In the genomic region with DNA sequence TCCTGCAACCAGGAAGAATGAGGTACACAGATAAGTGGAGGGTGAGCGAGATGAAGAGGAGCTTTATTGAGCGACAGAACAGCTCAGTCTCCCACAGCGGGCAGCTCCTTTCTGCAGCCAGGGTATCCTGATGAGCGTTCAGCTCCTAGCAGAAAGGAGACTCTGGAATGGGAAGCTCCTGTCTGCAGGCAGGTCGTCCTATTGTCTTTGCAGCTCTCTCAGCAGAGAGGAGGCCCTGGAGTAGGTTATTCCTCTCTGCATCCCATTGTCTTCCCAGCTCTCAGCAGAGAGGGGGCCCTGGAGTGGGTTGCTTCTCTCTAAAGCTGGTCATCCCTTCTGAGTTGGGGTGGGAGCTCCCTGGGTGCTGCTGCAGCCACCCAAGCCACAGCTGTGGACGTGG, we compare ENCODE assay signal across 29 cellular contexts.
"Had no signal": no experiment of that assay in that cellular context is flagged by ENCODE, and none has a peak within 500 bp of the region (broad histone marks: within the 10 kb centered on the region; RNA-seq: fewer than 3 reads in every experiment).

No MANE protein-coding gene starts in this region.

- H3K4me1 Mint-ChIP-seq: activated T-helper 17 cell treated with anti-CD3 and anti-CD28 coated beads, Interleukin-2, amount 50 U/mL, for 72 hours had no signal

- H3K27ac ChIP-seq: VCaP had no signal

- H3K27ac Mint-ChIP-seq: activated CD4-positive, alpha-beta T cell treated with anti-CD3 and anti-CD28 coated beads for 36 hours; activated naive CD4-positive, alpha-beta T cell treated with anti-CD3 and anti-CD28 coated beads for 36 hours; activated naive CD8-positive, alpha-beta T cell; activated T-helper 17 cell treated with anti-CD3 and anti-CD28 coated beads, Interleukin-2, amount 50 U/mL, for 72 hours; T-cell had no signal

- H3K4me3 ChIP-seq: SK-N-MC had no signal

- H3K27me3 Mint-ChIP-seq: activated CD4-positive, alpha-beta memory T cell treated with anti-CD3 and anti-CD28 coated beads, Interleukin-2, amount 10 ng/mL, durations not matched to agents 7 days and 5 days; activated CD4-positive, alpha-beta T cell treated with anti-CD3 and anti-CD28 coated beads for 36 hours; activated naive CD8-positive, alpha-beta T cell; activated T-helper 17 cell treated with anti-CD3 and anti-CD28 coated beads, Interleukin-2, amount 50 U/mL, for 72 hours; brain; central memory CD8-positive, alpha-beta T cell; T-cell had no signal

- FAIRE-seq: astrocyte, RCC 7860, TTC549 had no signal

- H3K4me3 Mint-ChIP-seq: activated CD4-positive, alpha-beta memory T cell treated with anti-CD3 and anti-CD28 coated beads, Interleukin-2, amount 10 ng/mL, durations not matched to agents 7 days and 5 days; activated CD4-positive, alpha-beta T cell treated with anti-CD3 and anti-CD28 coated beads for 36 hours; activated naive CD4-positive, alpha-beta T cell treated with anti-CD3 and anti-CD28 coated beads for 36 hours; activated naive CD8-positive, alpha-beta T cell; activated T-helper 17 cell treated with anti-CD3 and anti-CD28 coated beads, Interleukin-2, amount 50 U/mL, for 72 hours; brain; central memory CD8-positive, alpha-beta T cell; T-cell had no signal

- DNase-seq: activated CD4-positive, alpha-beta memory T cell treated with anti-CD3 and anti-CD28 coated beads, Interleukin-2, amount 10 ng/mL, durations not matched to agents 7 days and 5 days; activated CD4-positive, alpha-beta T cell treated with anti-CD3 and anti-CD28 coated beads for 36 hours; activated CD4-positive, alpha-beta T cell treated with anti-CD3 and anti-CD28 coated beads, Interleukin-2, amount 50 U/mL, for 1 hour; activated gamma-delta T cell; activated naive CD4-positive, alpha-beta T cell treated with anti-CD3 and anti-CD28 coated beads for 36 hours; activated T-cell treated with anti-CD3 and anti-CD28 coated beads for 4 hours; activated T-cell treated with anti-CD3 and anti-CD28 coated beads, Interleukin-2, amount 50 U/mL, for 48 hours; KG1; NCI-H1092; NCI-H1417; NCI-H1930; NCI-H2171; NCI-H2227 treated with DMSO at 0.1 percent for 48 hours; NCI-H526; NCI-H82; OCI-M1; SIG-M5; T-cell; T-helper 2 cell; T1000 had no signal

- ATAC-seq: activated CD4-positive, alpha-beta T cell treated with anti-CD3 and anti-CD28 coated beads for 36 hours; activated T-helper 17 cell treated with anti-CD3 and anti-CD28 coated beads, Interleukin-2, amount 50 U/mL, for 72 hours; T-cell had no signal
